In the genomic region with DNA sequence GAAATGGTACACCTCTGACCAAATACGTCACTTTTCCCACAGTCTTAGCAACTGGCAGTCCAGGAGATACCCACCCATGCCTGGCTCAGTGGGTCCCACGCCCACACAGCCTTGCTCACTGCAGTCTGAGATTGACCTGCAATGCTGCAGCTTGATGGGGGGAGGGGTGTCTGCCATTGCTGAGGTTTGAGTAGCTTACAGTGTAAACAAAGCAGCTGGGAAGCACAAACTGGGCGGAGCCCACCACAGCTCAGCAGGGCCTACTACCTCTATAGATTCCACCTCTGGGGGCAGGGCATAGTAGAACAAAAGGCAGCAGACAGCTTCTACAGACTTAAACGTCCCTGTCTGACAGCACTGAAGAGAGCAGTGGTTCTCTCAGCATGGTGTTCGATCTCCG, we compare ENCODE assay signal across 25 cellular contexts. TPM values are rescaled to one million over a fixed set of nuclear protein-coding genes. Genes with fewer than 3 reads are reported as not detected.
DNase-seq lines count a peak whose midpoint lies in the region; ATAC-seq lines count a peak whose summit lies in the region.
"Had no signal": no experiment of that assay in that cellular context is flagged by ENCODE, and none has a peak within 500 bp of the region (broad histone marks: within the 10 kb centered on the region; RNA-seq: fewer than 3 reads in every experiment).

No MANE protein-coding gene starts in this region.

- DNase-seq in NCI-H1417 (lab: John Stamatoyannopoulos, UW), result peak in 2 of 3 experiments; percentile 65 to 77
- no peak for DNase-seq in NCI-H1417 treated with DMSO at 0.1 percent for 48 hours (lab: John Stamatoyannopoulos, UW)
- DNase-seq in HT-29 (ENCODE audit: low spot score), result peak; percentile 7
- DNase-seq in ecto neural progenitor cell (ENCODE audit: low spot score), result peak; percentile 46
- peak; percentile 66 for DNase-seq in islet precursor cell
- DNase-seq in retina, result no peak
- DNase-seq in activated naive CD4-positive, alpha-beta T cell treated with Interleukin-2 at 50 U/mL for 16 hours, result no peak
- DNase-seq: 8988T; activated CD4-positive, alpha-beta memory T cell treated with anti-CD3 and anti-CD28 coated beads for 36 hours; activated CD4-positive, CD25-positive, alpha-beta regulatory T cell treated with anti-CD3 and anti-CD28 coated beads, Interleukin-2, amount 50 U/mL, for 72 hours; activated CD8-positive, alpha-beta memory T cell treated with anti-CD3 and anti-CD28 coated beads, Interleukin-2, amount 50 U/mL, for 4 hours; activated naive CD4-positive, alpha-beta T cell treated with anti-CD3 and anti-CD28 coated beads, Interleukin-2, amount 50 U/mL, for 16 hours; amniotic stem cell; CD8-positive, alpha-beta T cell; effector memory CD4-positive, alpha-beta T cell; GF-D8; hippocampal formation; KG1; MM.1S; naive thymus-derived CD8-positive, alpha-beta T cell; NCI-H1436; NCI-H524 treated with DMSO at 0.1 percent for 48 hours; small intestine; thyroid gland had no signal

- no peak for ATAC-seq in GM19324 (IDR thresholded peaks at IDR 0.05; ENCODE audit: low FRiP score, unreplicated experiment)
- ATAC-seq: CD8-positive, alpha-beta T cell; naive thymus-derived CD8-positive, alpha-beta T cell had no signal

RNA-seq across cellular contexts. Expression of a gene that starts 52.7 kb away (rescaled TPM):
- total RNA-seq in HT-29 (2014; rRNA removed; shearing (Covaris generic)), result 2.6 and 3.3 TPM in 2 replicates

Comparison
In these comparisons a context has a peak if more than half of its experiments do, and no peak if none do; other contexts are left out.
1. DNase-seq: peak in NCI-H1417 (2 of 3), HT-29 (single experiment), ecto neural progenitor cell (single experiment) and islet precursor cell (single experiment); none in NCI-H1417 treated with DMSO at 0.1 percent for 48 hours (single experiment), retina (single experiment) and activated naive CD4-positive, alpha-beta T cell treated with Interleukin-2 at 50 U/mL for 16 hours (single experiment).